ENCODE assay signal across 8 cellular contexts in genomic region chr21:39866093-39866492, GRCh38. TPM values are rescaled to one million over a fixed set of nuclear protein-coding genes. Genes with fewer than 3 reads are reported as not detected.
"Had no signal": no experiment of that assay in that cellular context is flagged by ENCODE, and none has a peak within 500 bp of the region (broad histone marks: within the 10 kb centered on the region; RNA-seq: fewer than 3 reads in every experiment).

No MANE protein-coding gene starts in this region.

- H3K4me3 ChIP-seq: GM12878 had no signal

- FAIRE-seq: G401.6, GM12878, GM12891, GM12892, GM18507, GM19239 had no signal

- ATAC-seq: GM12878 had no signal

- DNase-seq: GDM1, GF-D8 had no signal

RNA-seq across cellular contexts. Expression of gene PCP4, which starts 1.1 kb away (rescaled TPM):
- total RNA-seq: GM12878 had no signal
- polyA plus RNA-seq: GM12878 had no signal
